ENCODE assay signal across 22 cellular contexts in genomic region chr5:180631549-180632392, GRCh38. TPM values are rescaled to one million over a fixed set of nuclear protein-coding genes. Genes with fewer than 3 reads are reported as not detected.
A peak's percentile ranks its signal among the peaks of the same experiment; 100 is the strongest.
DNase-seq lines count a peak whose midpoint lies in the region; ATAC-seq, FAIRE-seq and TF ChIP-seq lines count a peak whose summit lies in the region.
"Had no signal": no experiment of that assay in that cellular context is flagged by ENCODE, and none has a peak within 500 bp of the region (broad histone marks: within the 10 kb centered on the region; RNA-seq: fewer than 3 reads in every experiment).

No MANE protein-coding gene starts in this region.

- H3K18ac ChIP-seq in H1 (ENCODE audit: extremely low read depth, low read length): peak overlapping the region; percentile 71; the same call in 1 of the 2 replicates

- TF ChIP-seq CTCF in H1 (IDR thresholded peaks at IDR 0.05; ENCODE audit: control extremely low read depth in 1 of 3, insufficient read depth in 1 of 3, low read depth in 1 of 3, low read length in 3 of 3) (no peak), upper lobe of right lung (IDR thresholded peaks at IDR 0.05) (no peak), MCF 10A (IDR thresholded peaks at IDR 0.05; ENCODE audit: unreplicated experiment) (no peak)

- H3K79me2 ChIP-seq in H1 (ENCODE audit: control insufficient read depth in 1 of 2, insufficient read depth in 2 of 2, low read length in 2 of 2): no peaks in the 10 kb centered on the region

- no TSS peak for BruUV-seq in MCF 10A (replicated peaks; lab: Mats Ljungman, UMichigan)

- TF ChIP-seq POLR2A in H1 (IDR thresholded peaks at IDR 0.05; ENCODE audit: control extremely low read depth in 1 of 2, low read depth in 2 of 2, low read length in 2 of 2): no peak

- H4K20me1 ChIP-seq in H1 (replicated peaks in 1 of 2; ENCODE audit: control insufficient read depth in 1 of 2, insufficient read depth in 2 of 2, low read length in 2 of 2): no peaks in the 10 kb centered on the region

- no peak for FAIRE-seq in H1 (lab: Jason Lieb, UNC)
- FAIRE-seq: colon had no signal

- H4K5ac ChIP-seq in H1 (ENCODE audit: insufficient read length, low read depth, low read length): no peak overlapping the region

- H3K27me3 Mint-ChIP-seq in stimulated activated naive CD8-positive, alpha-beta T cell treated with anti-CD3 and anti-CD28 coated beads, Interleukin-15, amount 100 ng/mL, for 72 hours: no peaks in the 10 kb centered on the region
- H3K27me3 Mint-ChIP-seq in MCF 10A (ENCODE audit: insufficient read depth, unreplicated experiment): no peaks in the 10 kb centered on the region
- H3K27me3 Mint-ChIP-seq: activated naive CD8-positive, alpha-beta T cell treated with anti-CD3 and anti-CD28 coated beads, Interleukin-2, amount 10 ng/mL, durations not matched to agents 7 days and 5 days; CD4-positive, alpha-beta T cell had no signal

- POLR2A ChIA-PET in H1 (lab: Charles Lee; ENCODE audit: partially characterized antibody): no interaction called here
- POLR2A ChIA-PET in MCF 10A (lab: Yijun Ruan, JAX): interaction anchor here (0.6 kb wide), 1 partner anchor 17 kb away, joined by 3 read pairs; no protein-coding TSS in a partner anchor

- peaks cover 4% of the 10 kb centered on the region for H3K4me1 Mint-ChIP-seq in stimulated activated naive CD8-positive, alpha-beta T cell treated with anti-CD3 and anti-CD28 coated beads, Interleukin-15, amount 100 ng/mL, for 72 hours
- H3K4me1 Mint-ChIP-seq in MCF 10A (ENCODE audit: insufficient read depth, unreplicated experiment): no peaks in the 10 kb centered on the region
- H3K4me1 Mint-ChIP-seq: activated naive CD8-positive, alpha-beta T cell treated with anti-CD3 and anti-CD28 coated beads, Interleukin-2, amount 10 ng/mL, durations not matched to agents 7 days and 5 days; endodermal cell had no signal

- no peak overlapping the region for H3K14ac ChIP-seq in H1 (ENCODE audit: insufficient read length)

- no peak overlapping the region for H3K4me2 ChIP-seq in H1 (ENCODE audit: insufficient read depth in 1 of 2, low read depth in 2 of 2, low read length in 2 of 2)

- H3K79me1 ChIP-seq in H1 (ENCODE audit: low read depth, low read length): no peaks in the 10 kb centered on the region

- no peak for TF ChIP-seq EP300 in H1 (IDR thresholded peaks at IDR 0.05; ENCODE audit: borderline replicate concordance in 1 of 2, low read depth in 2 of 2, low read length in 2 of 2)

- H3K27ac ChIP-seq in H1 (ENCODE audit: low read depth, low read length): no peak overlapping the region
- no peak overlapping the region for H3K27ac ChIP-seq in upper lobe of right lung
- H3K27ac ChIP-seq: ovary, SJSA1, thyroid gland had no signal

- H2BK5ac ChIP-seq in H1 (ENCODE audit: low read depth, low read length): no peak overlapping the region

- H3K23ac ChIP-seq in H1 (ENCODE audit: insufficient read length): no peak overlapping the region

- WGBS in H1 (ENCODE audit: extremely low coverage in 1 of 2, insufficient coverage in 1 of 2, insufficient read length in 1 of 2, insufficient replicate concordance in 2 of 2, low coverage in 1 of 2, low lambda C conversion rate in 2 of 2, missing lambda C conversion rate in 1 of 2), 2 experiments: 90% methylated on average over 27 of the region's 36 CpGs; no CpG with 5 or more reads in 1 of the 2 experiments

- H3K9me3 ChIP-seq in H1 (ENCODE audit: insufficient read depth in 2 of 2, low read depth in 1 of 2, low read length in 1 of 2): no peaks in the 10 kb centered on the region
- no peaks in the 10 kb centered on the region for H3K9me3 ChIP-seq in upper lobe of right lung
- H3K9me3 ChIP-seq: ovary, SJSA1, thyroid gland had no signal

- no peak overlapping the region for H2BK20ac ChIP-seq in H1 (ENCODE audit: low read length)

- H3K4ac ChIP-seq in H1 (replicated peaks; ENCODE audit: insufficient read length, low read depth, low read length): no peak overlapping the region

- no peak overlapping the region for H2BK15ac ChIP-seq in H1 (ENCODE audit: low read length)

- no peak overlapping the region for H4K91ac ChIP-seq in H1 (replicated peaks; ENCODE audit: insufficient read length, low read length)

- no peak overlapping the region for H3K4me3 ChIP-seq in H1 (ENCODE audit: extremely low read depth in 1 of 4, insufficient read depth in 2 of 4, low read depth in 3 of 4, low read length in 4 of 4)
- H3K4me3 ChIP-seq in upper lobe of right lung: no peak overlapping the region
- H3K4me3 ChIP-seq: ovary, SJSA1, thyroid gland had no signal

- no peak overlapping the region for H3K4me3 Mint-ChIP-seq in stimulated activated naive CD8-positive, alpha-beta T cell treated with anti-CD3 and anti-CD28 coated beads, Interleukin-15, amount 100 ng/mL, for 72 hours
- no peak overlapping the region for H3K4me3 Mint-ChIP-seq in MCF 10A (ENCODE audit: unreplicated experiment)
- H3K4me3 Mint-ChIP-seq: activated naive CD8-positive, alpha-beta T cell treated with anti-CD3 and anti-CD28 coated beads, Interleukin-2, amount 10 ng/mL, durations not matched to agents 7 days and 5 days; CD4-positive, alpha-beta T cell; endodermal cell; stimulated activated memory B cell treated with anti-CD40 and anti-IgM and Interleukin-4, amounts not matched to agents 10 μg/mL and 1 μg/mL and 100 μg/mL, for 72 hours had no signal

- H3K56ac ChIP-seq in H1 (replicated peaks; ENCODE audit: insufficient read length, low read depth, low read length): no peak overlapping the region

- TF ChIP-seq RAD21 in H1 (IDR thresholded peaks at IDR 0.05 in 1 of 2, conservative IDR thresholded peaks at IDR 0.05 in 1 of 2; ENCODE audit: low read depth in 2 of 2, low read length in 2 of 2): no peak

- H3K23me2 ChIP-seq in H1 (ENCODE audit: low read depth, low read length): peaks cover 3% of the 10 kb centered on the region; the same call in 1 of the 2 replicates

- no peak overlapping the region for H2AFZ ChIP-seq in H1 (ENCODE audit: low read length)

- peak; percentile 34 for ATAC-seq in stimulated activated naive CD8-positive, alpha-beta T cell treated with anti-CD3 and anti-CD28 coated beads, Interleukin-15, amount 100 ng/mL, for 72 hours
- ATAC-seq in stimulated activated naive CD8-positive, alpha-beta T cell treated with anti-CD3 and anti-CD28 coated beads, Interleukin-15, Interleukin-2, amounts not matched to agents 100 U/mL and 50 U/mL, for 24 hours: no peak
- no peak for ATAC-seq in upper lobe of right lung
- ATAC-seq in GM21576 (IDR thresholded peaks at IDR 0.05; ENCODE audit: unreplicated experiment): no peak
- ATAC-seq: stimulated activated memory B cell treated with anti-CD40 and anti-IgM and Interleukin-4, amounts not matched to agents 10 μg/mL and 1 μg/mL and 100 μg/mL, for 72 hours had no signal

- no peak overlapping the region for H3K27ac Mint-ChIP-seq in stimulated activated naive CD8-positive, alpha-beta T cell treated with anti-CD3 and anti-CD28 coated beads, Interleukin-15, amount 100 ng/mL, for 72 hours
- no peak overlapping the region for H3K27ac Mint-ChIP-seq in MCF 10A (ENCODE audit: low read depth, unreplicated experiment)
- H3K27ac Mint-ChIP-seq: activated naive CD8-positive, alpha-beta T cell treated with anti-CD3 and anti-CD28 coated beads, Interleukin-2, amount 10 ng/mL, durations not matched to agents 7 days and 5 days; CD4-positive, alpha-beta T cell; endodermal cell; stimulated activated memory B cell treated with anti-CD40 and anti-IgM and Interleukin-4, amounts not matched to agents 10 μg/mL and 1 μg/mL and 100 μg/mL, for 72 hours had no signal

- intact Hi-C loops in upper lobe of right lung (cut with DNase I): no loop called here
- intact Hi-C loops in MCF 10A (cut with micrococcal nuclease): no loop called here

- H3K9ac ChIP-seq in H1 (replicated peaks in 1 of 4; ENCODE audit: extremely low read depth in 1 of 4, low read depth in 3 of 4, low read length in 3 of 4): no peak overlapping the region

- peaks cover 0 to 6% (median 2%) of the 10 kb centered on the region in 4 experiments; a peak in 4 of 7 replicates for H3K4me1 ChIP-seq in H1 (replicated peaks in 1 of 4; ENCODE audit: control insufficient read depth in 3 of 4, insufficient read depth in 4 of 4, low read length in 3 of 4)
- H3K4me1 ChIP-seq in upper lobe of right lung: no peaks in the 10 kb centered on the region
- H3K4me1 ChIP-seq: SJSA1, thyroid gland had no signal

- no peaks in the 10 kb centered on the region; a peak in 1 of 7 replicates for H3K27me3 ChIP-seq in H1 (replicated peaks in 1 of 4; ENCODE audit: control insufficient read depth in 3 of 4, extremely low read depth in 1 of 4, insufficient read depth in 3 of 4, low read length in 3 of 4)
- no peaks in the 10 kb centered on the region for H3K27me3 ChIP-seq in upper lobe of right lung
- H3K27me3 ChIP-seq: ovary, thyroid gland had no signal

- H2BK120ac ChIP-seq in H1 (replicated peaks; ENCODE audit: low read depth, low read length): no peak overlapping the region

- H3K36me3 Mint-ChIP-seq in MCF 10A (ENCODE audit: insufficient read depth, unreplicated experiment): no peaks in the 10 kb centered on the region
- H3K36me3 Mint-ChIP-seq: activated naive CD8-positive, alpha-beta T cell treated with anti-CD3 and anti-CD28 coated beads, Interleukin-2, amount 10 ng/mL, durations not matched to agents 7 days and 5 days; stimulated activated memory B cell treated with anti-CD40 and anti-IgM and Interleukin-4, amounts not matched to agents 10 μg/mL and 1 μg/mL and 100 μg/mL, for 72 hours had no signal

- no peak overlapping the region for H2AK5ac ChIP-seq in H1 (ENCODE audit: low read depth, low read length)

- DNase-seq in NCI-H2107 treated with DMSO at 0.1 percent for 48 hours (lab: John Stamatoyannopoulos, UW; ENCODE audit: unreplicated experiment) (peak; percentile 79), NCI-H2107 (lab: John Stamatoyannopoulos, UW) (no peak), H1 (ENCODE audit: low read depth in 1 of 2, low spot score in 2 of 2) (no peak), upper lobe of right lung (peak; percentile 59), MCF 10A (ENCODE audit: unreplicated experiment) (no peak)
- DNase-seq in stimulated activated naive CD8-positive, alpha-beta T cell treated with anti-CD3 and anti-CD28 coated beads, Interleukin-15, amount 100 ng/mL, for 72 hours: no peak
- no peak for DNase-seq in stimulated activated naive CD8-positive, alpha-beta T cell treated with anti-CD3 and anti-CD28 coated beads, Interleukin-15, Interleukin-2, amounts not matched to agents 100 U/mL and 50 U/mL, for 24 hours
- DNase-seq: activated CD4-positive, alpha-beta T cell treated with anti-CD3 and anti-CD28 coated beads for 1 hour; activated CD8-positive, alpha-beta memory T cell treated with anti-CD3 and anti-CD28 coated beads for 24 hours; activated naive CD8-positive, alpha-beta T cell treated with anti-CD3 and anti-CD28 coated beads, Interleukin-2, amount 10 ng/mL, durations not matched to agents 7 days and 5 days; CD4-positive, alpha-beta T cell; endodermal cell; mammary epithelial cell; T-helper 9 cell had no signal

- CTCF ChIA-PET in H1 (lab: Charles Lee; ENCODE audit: partially characterized antibody) (interaction anchor here (0.5 to 2.6 kb wide), 4 partner anchors 13 to 788 kb away, joined by 3 to 7 read pairs (median 6); no protein-coding TSS in a partner anchor), MCF 10A (lab: Yijun Ruan, JAX) (interaction anchor here (0.6 to 2.3 kb wide), 2 partner anchors 26 to 314 kb away, joined by 3 to 8 read pairs; no protein-coding TSS in a partner anchor)

- H4K8ac ChIP-seq in H1 (ENCODE audit: extremely low read depth, insufficient read depth, low read length): no peak overlapping the region

- H3K9me3 Mint-ChIP-seq in stimulated activated naive CD8-positive, alpha-beta T cell treated with anti-CD3 and anti-CD28 coated beads, Interleukin-15, amount 100 ng/mL, for 72 hours: no peaks in the 10 kb centered on the region
- H3K9me3 Mint-ChIP-seq in MCF 10A (ENCODE audit: unreplicated experiment): no peaks in the 10 kb centered on the region
- H3K9me3 Mint-ChIP-seq: activated naive CD8-positive, alpha-beta T cell treated with anti-CD3 and anti-CD28 coated beads, Interleukin-2, amount 10 ng/mL, durations not matched to agents 7 days and 5 days; CD4-positive, alpha-beta T cell; endodermal cell; stimulated activated memory B cell treated with anti-CD40 and anti-IgM and Interleukin-4, amounts not matched to agents 10 μg/mL and 1 μg/mL and 100 μg/mL, for 72 hours had no signal

- no peak overlapping the region; the same call in 1 of the 2 replicates for H2BK12ac ChIP-seq in H1 (ENCODE audit: low read depth, low read length)

- no peaks in the 10 kb centered on the region for H3K36me3 ChIP-seq in H1 (ENCODE audit: control insufficient read depth in 2 of 4, insufficient read depth in 4 of 4, low read length in 3 of 4)
- H3K36me3 ChIP-seq in upper lobe of right lung: no peaks in the 10 kb centered on the region
- H3K36me3 ChIP-seq: ovary, SJSA1, thyroid gland had no signal

RNA-seq across cellular contexts. Expression of gene FLT4, which starts 17.6 kb away (rescaled TPM):
- total RNA-seq in H1 (2021; fragmentation: NEBNext Ultra II Directional; extraction: Animal tissue kit (Norgen Biotek cat#: 25700)): 7.7 TPM in 2 replicates
- polyA plus RNA-seq in H1 (2011; rRNA removed): 6.5 and 8.5 TPM in 2 replicates
- 8.5 TPM for polyA plus RNA-seq in H1 (2011; cell fraction: cytosol; rRNA removed)
- polyA plus RNA-seq in H1 (2011; cell fraction: nucleus; rRNA removed): 32.2 TPM
- polyA plus RNA-seq in H1 (2012, experiment 1 of 2): 6.1 to 9.2 TPM (median 6.8 TPM) in 4 replicates
- polyA plus RNA-seq in H1 (2012, experiment 2 of 2): 6.1 TPM
- polyA plus RNA-seq in H1 (2013, experiment 1 of 2): 7.0 TPM
- 7.1 TPM for polyA plus RNA-seq in H1 (2013, experiment 2 of 2)
- polyA minus RNA-seq in H1 (2011; rRNA and poly(A)+ RNA removed): 7.1 and 11.7 TPM in 2 replicates
- 8.1 TPM for polyA minus RNA-seq in H1 (2011; cell fraction: cytosol; rRNA and poly(A)+ RNA removed)
- 14.3 TPM for polyA minus RNA-seq in H1 (2011; cell fraction: nucleus; rRNA and poly(A)+ RNA removed)
- total RNA-seq in upper lobe of right lung (38.6 TPM), MCF 10A (2022) (not detected in 2 replicates)
- total RNA-seq: mammary epithelial cell, SJSA1 had no signal
- polyA plus RNA-seq: fibroblast of lung had no signal

RNA-seq across cellular contexts. Expression of gene SCGB3A1, which starts 40.5 kb away (rescaled TPM):
- not detected in 2 replicates for total RNA-seq in H1 (2021; fragmentation: NEBNext Ultra II Directional; extraction: Animal tissue kit (Norgen Biotek cat#: 25700))
- polyA plus RNA-seq in H1 (2011; rRNA removed): 0.20 TPM in 1 of 2 replicates, not detected in the other
- not detected for polyA plus RNA-seq in H1 (2011; cell fraction: cytosol; rRNA removed)
- polyA plus RNA-seq in H1 (2011; cell fraction: nucleus; rRNA removed): 0.31 TPM
- not detected in 4 replicates for polyA plus RNA-seq in H1 (2012, experiment 1 of 2)
- not detected for polyA plus RNA-seq in H1 (2012, experiment 2 of 2)
- 0.18 TPM for polyA plus RNA-seq in H1 (2013, experiment 1 of 2)
- 0.24 TPM for polyA plus RNA-seq in H1 (2013, experiment 2 of 2)
- not detected in 2 replicates for polyA minus RNA-seq in H1 (2011; rRNA and poly(A)+ RNA removed)
- polyA minus RNA-seq in H1 (2011; cell fraction: cytosol; rRNA and poly(A)+ RNA removed): not detected
- polyA minus RNA-seq in H1 (2011; cell fraction: nucleus; rRNA and poly(A)+ RNA removed): not detected
- 86.9 TPM for total RNA-seq in upper lobe of right lung
- not detected in 2 replicates for total RNA-seq in MCF 10A (2022)
- total RNA-seq: CD4-positive, alpha-beta T cell; fibroblast of lung; mammary epithelial cell; NCI-H460; SJSA1 had no signal
- polyA plus RNA-seq: fibroblast of lung, mammary epithelial cell had no signal

Comparison
In these comparisons a context has a peak if more than half of its experiments do, and no peak if none do; other contexts are left out.
1. DNase-seq: peak in NCI-H2107 treated with DMSO at 0.1 percent for 48 hours (single experiment) and upper lobe of right lung (single experiment); none in NCI-H2107 (single experiment), stimulated activated naive CD8-positive, alpha-beta T cell treated with anti-CD3 and anti-CD28 coated beads, Interleukin-15, amount 100 ng/mL, for 72 hours (0 of 2), stimulated activated naive CD8-positive, alpha-beta T cell treated with anti-CD3 and anti-CD28 coated beads, Interleukin-15, Interleukin-2, amounts not matched to agents 100 U/mL and 50 U/mL, for 24 hours (single experiment), H1 (0 of 2) and MCF 10A (single experiment).
2. RNA of gene SCGB3A1, which starts 40.5 kb away (total RNA-seq): 86.9 TPM in upper lobe of right lung (single experiment); not detected in H1 and not detected in MCF 10A; every median in the first group is over 10 times any median in the second.